In the genomic region with DNA sequence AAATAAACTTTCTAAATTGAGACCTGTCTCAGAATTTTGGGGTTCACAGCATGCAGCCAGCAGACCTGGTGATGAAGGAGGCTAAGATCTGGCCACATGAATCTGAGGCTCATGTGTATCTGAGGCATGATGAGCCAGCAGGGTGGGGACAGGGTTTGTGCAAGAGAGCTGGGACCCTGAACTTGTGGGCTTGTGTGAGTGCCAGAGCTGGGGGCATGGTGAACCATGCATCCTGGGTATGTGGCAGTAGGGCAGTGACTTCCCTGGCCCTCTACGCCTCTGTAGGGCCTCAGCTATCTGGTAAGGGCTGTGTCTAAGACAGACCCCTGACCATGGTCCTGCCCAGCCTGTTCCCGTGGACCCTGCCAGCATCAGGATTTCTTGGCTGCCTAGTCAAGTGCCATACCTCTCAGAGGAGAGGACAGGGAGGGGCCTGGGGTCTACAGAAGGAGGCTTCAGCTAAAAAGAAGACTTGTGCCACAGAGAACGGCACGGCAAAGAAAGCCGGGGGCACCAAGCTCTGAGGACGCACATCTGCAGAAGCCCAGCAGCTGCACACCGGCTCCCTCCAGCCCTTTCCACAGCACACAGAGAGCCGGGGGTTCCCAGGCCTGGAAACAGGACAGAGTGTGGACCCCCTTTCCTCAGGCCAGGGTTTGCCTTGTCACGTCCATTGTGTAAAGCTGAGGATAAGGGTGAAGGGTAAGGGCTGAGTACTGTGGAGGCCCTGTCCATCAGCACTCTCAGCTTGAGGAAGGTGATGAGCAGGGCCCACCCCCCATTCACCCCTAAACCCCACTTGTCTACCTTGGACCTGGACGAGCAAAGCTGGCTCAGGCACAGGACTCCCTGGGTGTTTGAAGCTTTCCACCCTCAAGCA, we compare ENCODE assay signal across 14 cellular contexts.
"Had no signal": no experiment of that assay in that cellular context is flagged by ENCODE, and none has a peak within 500 bp of the region (broad histone marks: within the 10 kb centered on the region; RNA-seq: fewer than 3 reads in every experiment).

No MANE protein-coding gene starts in this region.

- ATAC-seq: T-helper 17 cell had no signal

- H3K9me3 Mint-ChIP-seq: activated CD4-positive, alpha-beta T cell treated with anti-CD3 and anti-CD28 coated beads, Interleukin-2, amount 10 ng/mL, durations not matched to agents 24 days and 14 days; activated T-helper 1 cell treated with anti-CD3 and anti-CD28 coated beads, Interleukin-12 subunit alpha, Interleukin-12 subunit beta, Interleukin-2, Interleukin-4 antibody, amounts not matched to agents 30 ng/mL and 10 ng/mL and 1 ng/mL, durations not matched to agents 14 hours and 24 hours and 36 hours; endodermal cell; stimulated activated effector memory CD8-positive, alpha-beta T cell treated with anti-CD3 and anti-CD28 coated beads, Interleukin-12 subunit alpha, Interleukin-12 subunit beta, amount 100 ng/mL, for 72 hours had no signal

- H3K9me3 ChIP-seq: thyroid gland, vagina had no signal

- H3K36me3 Mint-ChIP-seq: stimulated activated effector memory CD8-positive, alpha-beta T cell treated with anti-CD3 and anti-CD28 coated beads, Interleukin-12 subunit alpha, Interleukin-12 subunit beta, amount 100 ng/mL, for 72 hours had no signal

- H3K27me3 ChIP-seq: vagina had no signal

- H3K27ac ChIP-seq: thyroid gland, vagina had no signal

- H3K27ac Mint-ChIP-seq: activated B cell treated with CpG ODN at 0.5 μM for 24 hours; activated CD4-positive, alpha-beta T cell treated with anti-CD3 and anti-CD28 coated beads, Interleukin-2, amount 10 ng/mL, durations not matched to agents 24 days and 14 days; activated T-helper 1 cell treated with anti-CD3 and anti-CD28 coated beads, Interleukin-12 subunit alpha, Interleukin-12 subunit beta, Interleukin-2, Interleukin-4 antibody, amounts not matched to agents 30 ng/mL and 10 ng/mL and 1 ng/mL, durations not matched to agents 14 hours and 24 hours and 36 hours; endodermal cell; stimulated activated effector memory CD8-positive, alpha-beta T cell treated with anti-CD3 and anti-CD28 coated beads, Interleukin-12 subunit alpha, Interleukin-12 subunit beta, amount 100 ng/mL, for 72 hours; T-helper 17 cell had no signal

- H3K4me3 ChIP-seq: smooth muscle cell, thyroid gland, vagina had no signal

- H3K4me3 Mint-ChIP-seq: activated B cell treated with CpG ODN at 0.5 μM for 24 hours; activated CD4-positive, alpha-beta T cell treated with anti-CD3 and anti-CD28 coated beads, Interleukin-2, amount 10 ng/mL, durations not matched to agents 24 days and 14 days; activated T-helper 1 cell treated with anti-CD3 and anti-CD28 coated beads, Interleukin-12 subunit alpha, Interleukin-12 subunit beta, Interleukin-2, Interleukin-4 antibody, amounts not matched to agents 30 ng/mL and 10 ng/mL and 1 ng/mL, durations not matched to agents 14 hours and 24 hours and 36 hours; endodermal cell; stimulated activated effector memory CD8-positive, alpha-beta T cell treated with anti-CD3 and anti-CD28 coated beads, Interleukin-12 subunit alpha, Interleukin-12 subunit beta, amount 100 ng/mL, for 72 hours; T-helper 17 cell had no signal

- DNase-seq: activated B cell treated with CpG ODN at 0.5 μM for 24 hours; activated CD4-positive, alpha-beta T cell treated with anti-CD3 and anti-CD28 coated beads, Interleukin-2, amount 10 ng/mL, durations not matched to agents 24 days and 14 days; activated naive CD4-positive, alpha-beta T cell treated with Interleukin-2 at 50 U/mL for 16 hours; dermis blood vessel endothelial cell; endodermal cell; erythroblast; hippocampal formation; right cardiac atrium; T-helper 17 cell; thyroid gland had no signal

- H3K36me3 ChIP-seq: thyroid gland, vagina had no signal

- H3K4me2 ChIP-seq: smooth muscle cell had no signal
